1 cellular context compared by ENCODE assay signal in the genomic region with DNA sequence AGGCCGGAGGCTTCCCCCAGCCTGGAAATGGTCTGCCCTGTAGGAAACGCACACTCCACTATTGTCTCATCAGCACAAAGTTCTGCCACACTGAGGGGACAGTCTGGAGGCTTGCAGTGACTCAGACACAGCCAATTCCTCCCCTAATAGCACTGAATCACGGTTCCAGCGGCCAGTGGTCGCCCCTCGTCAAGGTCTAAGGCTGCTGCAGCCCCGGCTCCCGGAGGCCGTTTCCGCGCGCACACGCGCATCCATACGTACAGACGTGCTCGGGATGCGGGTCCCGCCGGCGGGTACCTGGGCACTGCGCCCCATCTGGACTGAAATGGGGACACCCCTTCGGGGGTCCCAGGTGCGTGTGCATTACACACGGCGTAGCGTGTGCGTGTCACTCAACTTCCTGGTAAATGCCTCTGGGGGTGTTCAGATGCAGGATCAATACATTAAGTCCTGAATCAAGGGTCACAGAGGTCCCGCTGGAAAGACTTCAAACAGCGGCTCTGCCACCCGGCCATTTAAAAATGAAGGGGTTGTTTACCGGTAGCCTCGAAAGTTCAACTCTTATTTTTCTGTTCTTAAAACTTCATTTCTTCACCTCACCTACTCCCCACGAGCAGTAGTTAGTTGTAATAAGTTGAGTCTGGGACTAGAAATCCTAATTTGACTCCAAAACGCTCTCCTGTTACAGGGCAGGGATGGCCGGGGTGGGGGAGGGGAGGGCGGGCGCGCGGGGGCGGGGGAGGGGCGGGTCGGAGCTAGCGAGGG.
TF ChIP-seq lines count a peak whose summit lies in the region.

No MANE protein-coding gene starts in this region.

TF ChIP-seq in HepG2, 621 proteins besides CTCF, POLR2A, EP300 and RAD21 (continued from another document and continues in another):
- TF ChIP-seq, protein P1, sequence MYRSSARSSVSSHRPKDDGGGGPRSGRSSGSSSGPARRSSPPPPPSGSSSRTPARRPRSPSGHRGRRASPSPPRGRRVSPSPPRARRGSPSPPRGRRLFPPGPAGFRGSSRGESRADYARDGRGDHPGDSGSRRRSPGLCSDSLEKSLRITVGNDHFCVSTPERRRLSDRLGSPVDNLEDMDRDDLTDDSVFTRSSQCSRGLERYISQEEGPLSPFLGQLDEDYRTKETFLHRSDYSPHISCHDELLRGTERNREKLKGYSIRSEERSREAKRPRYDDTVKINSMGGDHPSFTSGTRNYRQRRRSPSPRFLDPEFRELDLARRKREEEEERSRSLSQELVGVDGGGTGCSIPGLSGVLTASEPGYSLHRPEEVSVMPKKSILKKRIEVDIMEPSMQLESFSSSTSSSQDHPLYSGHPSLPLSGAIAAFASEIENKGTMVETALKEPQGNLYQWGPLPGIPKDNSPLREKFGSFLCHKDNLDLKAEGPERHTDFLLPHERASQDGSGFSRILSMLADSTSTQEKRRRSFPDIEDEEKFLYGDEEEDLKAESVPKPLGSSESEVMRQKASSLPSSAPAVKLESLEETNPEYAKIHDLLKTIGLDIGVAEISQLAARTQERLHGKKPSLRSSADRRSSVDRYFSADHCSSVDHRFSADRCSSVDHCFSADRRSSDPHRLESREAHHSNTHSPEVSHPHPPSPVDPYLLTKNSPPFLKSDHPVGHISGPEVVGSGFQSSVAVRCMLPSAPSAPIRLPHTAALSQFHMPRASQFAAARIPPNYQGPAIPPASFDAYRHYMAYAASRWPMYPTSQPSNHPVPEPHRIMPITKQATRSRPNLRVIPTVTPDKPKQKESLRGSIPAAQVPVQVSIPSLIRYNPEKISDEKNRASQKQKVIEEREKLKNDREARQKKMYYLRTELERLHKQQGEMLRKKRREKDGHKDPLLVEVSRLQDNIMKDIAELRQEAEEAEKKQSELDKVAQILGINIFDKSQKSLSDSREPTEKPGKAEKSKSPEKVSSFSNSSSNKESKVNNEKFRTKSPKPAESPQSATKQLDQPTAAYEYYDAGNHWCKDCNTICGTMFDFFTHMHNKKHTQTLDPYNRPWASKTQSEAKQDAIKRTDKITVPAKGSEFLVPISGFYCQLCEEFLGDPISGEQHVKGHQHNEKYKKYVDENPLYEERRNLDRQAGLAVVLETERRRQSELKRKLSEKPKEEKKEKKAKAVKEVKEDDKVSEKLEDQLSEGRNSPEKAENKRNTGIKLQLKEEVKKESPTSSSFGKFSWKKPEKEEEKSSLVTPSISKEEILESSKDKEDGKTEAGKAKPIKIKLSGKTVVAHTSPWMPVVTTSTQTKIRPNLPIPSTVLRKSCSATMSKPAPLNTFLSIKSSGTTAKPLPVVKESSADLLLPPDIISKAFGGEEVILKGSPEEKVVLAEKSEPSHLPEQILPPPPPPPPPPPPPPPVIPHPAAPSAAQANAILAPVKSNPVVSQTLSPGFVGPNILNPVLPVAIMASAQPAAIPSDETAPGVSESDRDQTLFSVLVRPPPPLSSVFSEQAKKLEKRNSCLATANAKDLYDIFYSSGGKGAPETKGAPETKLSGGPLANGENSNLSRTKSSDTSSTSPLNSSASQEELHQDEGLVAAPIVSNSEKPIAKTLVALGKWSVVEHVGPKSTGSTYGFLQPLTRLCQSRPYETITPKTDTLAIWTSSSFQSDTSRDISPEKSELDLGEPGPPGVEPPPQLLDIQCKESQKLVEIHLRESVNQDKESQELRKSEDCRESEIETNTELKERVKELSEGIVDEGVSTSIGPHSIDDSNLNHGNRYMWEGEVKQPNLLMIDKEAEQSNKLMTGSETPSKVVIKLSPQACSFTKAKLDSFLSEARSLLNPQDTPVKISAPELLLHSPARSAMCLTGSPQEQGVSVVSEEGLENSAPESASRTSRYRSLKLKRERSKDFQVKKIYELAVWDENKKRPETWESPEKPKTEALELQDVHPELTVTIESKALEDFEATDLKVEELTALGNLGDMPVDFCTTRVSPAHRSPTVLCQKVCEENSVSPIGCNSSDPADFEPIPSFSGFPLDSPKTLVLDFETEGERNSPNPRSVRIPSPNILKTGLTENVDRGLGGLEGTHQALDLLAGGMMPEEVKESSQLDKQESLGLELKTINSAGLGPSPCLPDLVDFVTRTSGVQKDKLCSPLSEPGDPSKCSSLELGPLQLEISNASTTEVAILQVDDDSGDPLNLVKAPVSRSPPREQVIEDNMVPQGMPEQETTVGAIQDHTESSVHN (CRISPR knock-in tag; IDR thresholded peaks at IDR 0.05): no peak
- TF ChIP-seq ZNF563 (CRISPR knock-in tag; IDR thresholded peaks at IDR 0.05): no peak
- no peak for TF ChIP-seq GTF2F1 (IDR thresholded peaks at IDR 0.05; ENCODE audit: low read length)
- TF ChIP-seq, protein P2, sequence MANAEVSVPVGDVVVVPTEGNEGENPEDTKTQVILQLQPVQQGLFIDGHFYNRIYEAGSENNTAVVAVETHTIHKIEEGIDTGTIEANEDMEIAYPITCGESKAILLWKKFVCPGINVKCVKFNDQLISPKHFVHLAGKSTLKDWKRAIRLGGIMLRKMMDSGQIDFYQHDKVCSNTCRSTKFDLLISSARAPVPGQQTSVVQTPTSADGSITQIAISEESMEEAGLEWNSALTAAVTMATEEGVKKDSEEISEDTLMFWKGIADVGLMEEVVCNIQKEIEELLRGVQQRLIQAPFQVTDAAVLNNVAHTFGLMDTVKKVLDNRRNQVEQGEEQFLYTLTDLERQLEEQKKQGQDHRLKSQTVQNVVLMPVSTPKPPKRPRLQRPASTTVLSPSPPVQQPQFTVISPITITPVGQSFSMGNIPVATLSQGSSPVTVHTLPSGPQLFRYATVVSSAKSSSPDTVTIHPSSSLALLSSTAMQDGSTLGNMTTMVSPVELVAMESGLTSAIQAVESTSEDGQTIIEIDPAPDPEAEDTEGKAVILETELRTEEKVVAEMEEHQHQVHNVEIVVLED (CRISPR knock-in tag; IDR thresholded peaks at IDR 0.05; ENCODE audit: borderline replicate concordance): 0 out of 2 replicates have a peak, but pooled peaks have one; percentile 27
- TF ChIP-seq ZNF652 (CRISPR knock-in tag; IDR thresholded peaks at IDR 0.05; ENCODE audit: borderline replicate concordance, low read depth): no peak
- TF ChIP-seq ZNF33B (CRISPR knock-in tag; IDR thresholded peaks at IDR 0.05): no peak
- no peak for TF ChIP-seq NFYC (CRISPR knock-in tag; IDR thresholded peaks at IDR 0.05)
- no peak for TF ChIP-seq YEATS2 (CRISPR knock-in tag; IDR thresholded peaks at IDR 0.05; ENCODE audit: borderline replicate concordance)
- TF ChIP-seq, protein P3, sequence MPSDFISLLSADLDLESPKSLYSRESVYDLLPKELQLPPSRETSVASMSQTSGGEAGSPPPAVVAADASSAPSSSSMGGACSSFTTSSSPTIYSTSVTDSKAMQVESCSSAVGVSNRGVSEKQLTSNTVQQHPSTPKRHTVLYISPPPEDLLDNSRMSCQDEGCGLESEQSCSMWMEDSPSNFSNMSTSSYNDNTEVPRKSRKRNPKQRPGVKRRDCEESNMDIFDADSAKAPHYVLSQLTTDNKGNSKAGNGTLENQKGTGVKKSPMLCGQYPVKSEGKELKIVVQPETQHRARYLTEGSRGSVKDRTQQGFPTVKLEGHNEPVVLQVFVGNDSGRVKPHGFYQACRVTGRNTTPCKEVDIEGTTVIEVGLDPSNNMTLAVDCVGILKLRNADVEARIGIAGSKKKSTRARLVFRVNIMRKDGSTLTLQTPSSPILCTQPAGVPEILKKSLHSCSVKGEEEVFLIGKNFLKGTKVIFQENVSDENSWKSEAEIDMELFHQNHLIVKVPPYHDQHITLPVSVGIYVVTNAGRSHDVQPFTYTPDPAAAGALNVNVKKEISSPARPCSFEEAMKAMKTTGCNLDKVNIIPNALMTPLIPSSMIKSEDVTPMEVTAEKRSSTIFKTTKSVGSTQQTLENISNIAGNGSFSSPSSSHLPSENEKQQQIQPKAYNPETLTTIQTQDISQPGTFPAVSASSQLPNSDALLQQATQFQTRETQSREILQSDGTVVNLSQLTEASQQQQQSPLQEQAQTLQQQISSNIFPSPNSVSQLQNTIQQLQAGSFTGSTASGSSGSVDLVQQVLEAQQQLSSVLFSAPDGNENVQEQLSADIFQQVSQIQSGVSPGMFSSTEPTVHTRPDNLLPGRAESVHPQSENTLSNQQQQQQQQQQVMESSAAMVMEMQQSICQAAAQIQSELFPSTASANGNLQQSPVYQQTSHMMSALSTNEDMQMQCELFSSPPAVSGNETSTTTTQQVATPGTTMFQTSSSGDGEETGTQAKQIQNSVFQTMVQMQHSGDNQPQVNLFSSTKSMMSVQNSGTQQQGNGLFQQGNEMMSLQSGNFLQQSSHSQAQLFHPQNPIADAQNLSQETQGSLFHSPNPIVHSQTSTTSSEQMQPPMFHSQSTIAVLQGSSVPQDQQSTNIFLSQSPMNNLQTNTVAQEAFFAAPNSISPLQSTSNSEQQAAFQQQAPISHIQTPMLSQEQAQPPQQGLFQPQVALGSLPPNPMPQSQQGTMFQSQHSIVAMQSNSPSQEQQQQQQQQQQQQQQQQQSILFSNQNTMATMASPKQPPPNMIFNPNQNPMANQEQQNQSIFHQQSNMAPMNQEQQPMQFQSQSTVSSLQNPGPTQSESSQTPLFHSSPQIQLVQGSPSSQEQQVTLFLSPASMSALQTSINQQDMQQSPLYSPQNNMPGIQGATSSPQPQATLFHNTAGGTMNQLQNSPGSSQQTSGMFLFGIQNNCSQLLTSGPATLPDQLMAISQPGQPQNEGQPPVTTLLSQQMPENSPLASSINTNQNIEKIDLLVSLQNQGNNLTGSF (CRISPR knock-in tag; IDR thresholded peaks at IDR 0.05): no peak
- TF ChIP-seq ZNF431 (CRISPR knock-in tag; IDR thresholded peaks at IDR 0.05; ENCODE audit: borderline replicate concordance, low read depth): no peak
- no peak for TF ChIP-seq MBD4 (IDR thresholded peaks at IDR 0.05; ENCODE audit: borderline replicate concordance, low read length)
- no peak for TF ChIP-seq ZNF335 (CRISPR knock-in tag; IDR thresholded peaks at IDR 0.05)
- no peak for TF ChIP-seq NRL (CRISPR knock-in tag; IDR thresholded peaks at IDR 0.05; ENCODE audit: borderline replicate concordance)
- TF ChIP-seq, protein P4, sequence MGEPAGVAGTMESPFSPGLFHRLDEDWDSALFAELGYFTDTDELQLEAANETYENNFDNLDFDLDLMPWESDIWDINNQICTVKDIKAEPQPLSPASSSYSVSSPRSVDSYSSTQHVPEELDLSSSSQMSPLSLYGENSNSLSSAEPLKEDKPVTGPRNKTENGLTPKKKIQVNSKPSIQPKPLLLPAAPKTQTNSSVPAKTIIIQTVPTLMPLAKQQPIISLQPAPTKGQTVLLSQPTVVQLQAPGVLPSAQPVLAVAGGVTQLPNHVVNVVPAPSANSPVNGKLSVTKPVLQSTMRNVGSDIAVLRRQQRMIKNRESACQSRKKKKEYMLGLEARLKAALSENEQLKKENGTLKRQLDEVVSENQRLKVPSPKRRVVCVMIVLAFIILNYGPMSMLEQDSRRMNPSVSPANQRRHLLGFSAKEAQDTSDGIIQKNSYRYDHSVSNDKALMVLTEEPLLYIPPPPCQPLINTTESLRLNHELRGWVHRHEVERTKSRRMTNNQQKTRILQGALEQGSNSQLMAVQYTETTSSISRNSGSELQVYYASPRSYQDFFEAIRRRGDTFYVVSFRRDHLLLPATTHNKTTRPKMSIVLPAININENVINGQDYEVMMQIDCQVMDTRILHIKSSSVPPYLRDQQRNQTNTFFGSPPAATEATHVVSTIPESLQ (CRISPR knock-in tag; conservative IDR thresholded peaks at IDR 0.05): no peak
- peak; percentile 80 for TF ChIP-seq POLR2AphosphoS5 (IDR thresholded peaks at IDR 0.05; ENCODE audit: low read depth, low read length)
- no peak for TF ChIP-seq NCOA2 (CRISPR knock-in tag; IDR thresholded peaks at IDR 0.05)
- TF ChIP-seq TOE1 (CRISPR knock-in tag; IDR thresholded peaks at IDR 0.05): no peak
- no peak; the same call in 1 of the 2 replicates for TF ChIP-seq ZNF616 (CRISPR knock-in tag; IDR thresholded peaks at IDR 0.05; ENCODE audit: low read depth)
- peak; percentile 69; the same call in 1 of the 2 replicates for TF ChIP-seq RBFOX2 (IDR thresholded peaks at IDR 0.05; ENCODE audit: low read depth, low read length)
- TF ChIP-seq ZNF569 (CRISPR knock-in tag; IDR thresholded peaks at IDR 0.05; ENCODE audit: borderline replicate concordance): no peak
- TF ChIP-seq ZNF496 (CRISPR knock-in tag; IDR thresholded peaks at IDR 0.05; ENCODE audit: insufficient replicate concordance): no peak
- TF ChIP-seq DR1 (CRISPR knock-in tag; IDR thresholded peaks at IDR 0.05): peak; percentile 34; the same call in 1 of the 2 replicates
- TF ChIP-seq ZZZ3 (CRISPR knock-in tag; IDR thresholded peaks at IDR 0.05; ENCODE audit: borderline replicate concordance): no peak
- no peak for TF ChIP-seq ZNF557 (CRISPR knock-in tag; IDR thresholded peaks at IDR 0.05)
